8 cellular contexts compared by ENCODE assay signal in genomic region chr10:110865184-110865803, GRCh38. TPM values are rescaled to one million over a fixed set of nuclear protein-coding genes. Genes with fewer than 3 reads are reported as not detected.
DNase-seq lines count a peak whose midpoint lies in the region; ATAC-seq lines count a peak whose summit lies in the region.

No MANE protein-coding gene starts in this region.

- intact Hi-C loops in CD4-positive, alpha-beta memory T cell (cut with micrococcal nuclease) = loop anchor here (2.0 kb wide), 2 partner anchors 14 to 62 kb away; no protein-coding TSS in a partner anchor

- H3K36me3 ChIP-seq in CD4-positive, alpha-beta memory T cell (ENCODE audit: insufficient read depth, low read length) = no peaks in the 10 kb centered on the region

- H3K4me3 Mint-ChIP-seq in CD4-positive, alpha-beta memory T cell = peak overlapping the region; percentile 15 to 93 (median 86)
- H3K4me3 Mint-ChIP-seq in naive thymus-derived CD8-positive, alpha-beta T cell = peak overlapping the region; percentile 62 to 94 (median 80)

- H3K4me1 ChIP-seq in CD4-positive, alpha-beta memory T cell (ENCODE audit: insufficient read depth, low read length) = peaks cover 99% of the 10 kb centered on the region

- H3K27ac ChIP-seq in CD4-positive, alpha-beta memory T cell (ENCODE audit: low read depth, low read length) = peak overlapping the region; percentile 98

- H3K4me3 ChIP-seq in CD4-positive, alpha-beta memory T cell (ENCODE audit: low read length in 2 of 2) = no peak overlapping the region

- POLR2A ChIA-PET in CD4-positive, alpha-beta memory T cell (lab: Charles Lee; ENCODE audit: partially characterized antibody) = interaction anchor here (0.9 to 5.7 kb wide), 16 partner anchors 6 to 114 kb away, joined by 3 to 112 read pairs (median 8); partner anchors contain the start of genes BBIP1 and SHOC2
- POLR2A ChIA-PET in naive thymus-derived CD8-positive, alpha-beta T cell (lab: Charles Lee) = interaction anchor here (0.7 to 5.0 kb wide), 14 partner anchors 8 to 84 kb away, joined by 3 to 44 read pairs (median 9); partner anchors contain the start of genes BBIP1 and SHOC2

- H3K27me3 ChIP-seq in CD4-positive, alpha-beta memory T cell (ENCODE audit: insufficient read depth, low read length) = no peaks in the 10 kb centered on the region

- CTCF ChIA-PET in CD4-positive, alpha-beta memory T cell (lab: Charles Lee; ENCODE audit: partially characterized antibody) = interaction anchor here (0.7 to 1.8 kb wide), 6 partner anchors 8 to 62 kb away, joined by 3 to 5 read pairs (median 4); no protein-coding TSS in a partner anchor

- H3K9me3 Mint-ChIP-seq in CD4-positive, alpha-beta memory T cell = no peaks in the 10 kb centered on the region
- H3K9me3 Mint-ChIP-seq in naive thymus-derived CD8-positive, alpha-beta T cell = no peaks in the 10 kb centered on the region

- H3K36me3 Mint-ChIP-seq in CD4-positive, alpha-beta memory T cell = peaks cover 3 to 5% of the 10 kb centered on the region in 2 donors
- H3K36me3 Mint-ChIP-seq in naive thymus-derived CD8-positive, alpha-beta T cell = peaks cover 0 to 4% (median 3%) of the 10 kb centered on the region in 3 donors

- H3K9me3 ChIP-seq in CD4-positive, alpha-beta memory T cell (ENCODE audit: control insufficient read depth in 1 of 2, low read length in 2 of 2) = no peaks in the 10 kb centered on the region

- ATAC-seq in naive thymus-derived CD8-positive, alpha-beta T cell = no peak
- ATAC-seq in GM18498 (IDR thresholded peaks at IDR 0.05; ENCODE audit: unreplicated experiment) (no peak), left lobe of liver (no peak)

- DNase-seq in CD4-positive, alpha-beta memory T cell = no peak
- DNase-seq in NCI-H460 (ENCODE audit: extremely low read depth, low read depth) (peak; percentile 41), dedifferentiated amniotic fluid mesenchymal stem cell (ENCODE audit: extremely low spot score) (peak; percentile 79), NCI-H2081 (lab: John Stamatoyannopoulos, UW) (no peak), left lobe of liver (ENCODE audit: low spot score) (no peak)
- DNase-seq in naive thymus-derived CD8-positive, alpha-beta T cell = no peak
- no peak for DNase-seq in stimulated activated CD4-positive, alpha-beta T cell treated with anti-CD3 and anti-CD28 coated beads, Interleukin-4, amount 100 ng/mL, for 1 hour

- H3K4me1 Mint-ChIP-seq in CD4-positive, alpha-beta memory T cell = peaks cover 77 to 100% (median 93%) of the 10 kb centered on the region in 4 donors
- H3K4me1 Mint-ChIP-seq in naive thymus-derived CD8-positive, alpha-beta T cell = peaks cover 61 to 100% (median 98%) of the 10 kb centered on the region in 4 donors

- no peaks in the 10 kb centered on the region for H3K27me3 Mint-ChIP-seq in CD4-positive, alpha-beta memory T cell
- no peaks in the 10 kb centered on the region for H3K27me3 Mint-ChIP-seq in naive thymus-derived CD8-positive, alpha-beta T cell

- H3K27ac Mint-ChIP-seq in CD4-positive, alpha-beta memory T cell = peak overlapping the region; percentile 91 to 100 (median 99)
- peak overlapping the region; percentile 97 to 100 (median 99) for H3K27ac Mint-ChIP-seq in naive thymus-derived CD8-positive, alpha-beta T cell

RNA-seq across cellular contexts. Expression of gene PDCD4, which starts 6.4 kb away (rescaled TPM):
- 100 to 1,000 TPM; 358 to 376 TPM for total RNA-seq in CD4-positive, alpha-beta memory T cell
- polyA plus RNA-seq in CD4-positive, alpha-beta memory T cell = 100 to 1,000 TPM; 329 to 494 TPM
- 71.5 and 82.1 TPM in 2 replicates for total RNA-seq in NCI-H460 (2014; rRNA removed; shearing (Covaris generic))
- 36.5 and 60.4 TPM in 2 replicates for polyA plus RNA-seq in NCI-H460 (2014; cell fraction: nucleus; rRNA removed)
- total RNA-seq in naive thymus-derived CD8-positive, alpha-beta T cell = 100 to 1,000 TPM; 361 to 367 TPM
- 100 to 1,000 TPM; 318 to 385 (median 341) TPM for polyA plus RNA-seq in naive thymus-derived CD8-positive, alpha-beta T cell
- 30.3 TPM for total RNA-seq in left lobe of liver

RNA-seq across cellular contexts. Expression of gene BBIP1, which starts 53.7 kb away (rescaled TPM):
- 10 to 100 TPM; 42.9 to 46.8 TPM for total RNA-seq in CD4-positive, alpha-beta memory T cell
- 10 to 100 TPM; 24.4 to 28.5 TPM for polyA plus RNA-seq in CD4-positive, alpha-beta memory T cell
- 95.8 and 110 TPM in 2 replicates for total RNA-seq in NCI-H460 (2014; rRNA removed; shearing (Covaris generic))
- 35.2 and 39.3 TPM in 2 replicates for polyA plus RNA-seq in NCI-H460 (2014; cell fraction: nucleus; rRNA removed)
- total RNA-seq in naive thymus-derived CD8-positive, alpha-beta T cell = 10 to 100 TPM; 46.5 to 60.3 TPM
- polyA plus RNA-seq in naive thymus-derived CD8-positive, alpha-beta T cell = 10 to 100 TPM; 25.1 to 29.7 (median 29.0) TPM
- 11.1 TPM for total RNA-seq in left lobe of liver

RNA-seq across cellular contexts. Expression of gene SHOC2, which starts 54.1 kb away (rescaled TPM):
- 10 to 100 TPM; 67.9 to 69.4 TPM for total RNA-seq in CD4-positive, alpha-beta memory T cell
- polyA plus RNA-seq in CD4-positive, alpha-beta memory T cell = 10 to 100 TPM; 49.8 to 61.3 TPM
- 32.0 and 34.8 TPM in 2 replicates for total RNA-seq in NCI-H460 (2014; rRNA removed; shearing (Covaris generic))
- polyA plus RNA-seq in NCI-H460 (2014; cell fraction: nucleus; rRNA removed) = 10.4 and 17.7 TPM in 2 replicates
- 10 to 100 TPM; 66.1 to 72.6 TPM for total RNA-seq in naive thymus-derived CD8-positive, alpha-beta T cell
- 10 to 100 TPM; 43.2 to 58.3 (median 57.7) TPM for polyA plus RNA-seq in naive thymus-derived CD8-positive, alpha-beta T cell
- 20.3 TPM for total RNA-seq in left lobe of liver

Comparison
In these comparisons a context has a peak if more than half of its experiments do, and no peak if none do; other contexts are left out.
1. DNase-seq: peak in NCI-H460 (single experiment) and dedifferentiated amniotic fluid mesenchymal stem cell (single experiment); none in CD4-positive, alpha-beta memory T cell (0 of 5), naive thymus-derived CD8-positive, alpha-beta T cell (0 of 10), stimulated activated CD4-positive, alpha-beta T cell treated with anti-CD3 and anti-CD28 coated beads, Interleukin-4, amount 100 ng/mL, for 1 hour (single experiment), NCI-H2081 (0 of 2) and left lobe of liver (single experiment).